In genomic region chr3:42964286-42964685, GRCh38 we compare ENCODE assay signal across 30 cellular contexts. TPM values are rescaled to one million over a fixed set of nuclear protein-coding genes. Genes with fewer than 3 reads are reported as not detected.
"Had no signal": no experiment of that assay in that cellular context is flagged by ENCODE, and none has a peak within 500 bp of the region (broad histone marks: within the 10 kb centered on the region; RNA-seq: fewer than 3 reads in every experiment).

No MANE protein-coding gene starts in this region.

- H3K27me3 Mint-ChIP-seq: stimulated activated naive CD8-positive, alpha-beta T cell treated with anti-CD3 and anti-CD28 coated beads, Interleukin-15, amount 100 ng/mL, for 72 hours had no signal

- ATAC-seq: left colon; left lung; lower lobe of right lung; psoas muscle; right lobe of liver; stimulated activated memory B cell treated with anti-CD40 and anti-IgM and Interleukin-4, amounts not matched to agents 10 μg/mL and 1 μg/mL and 100 μg/mL, for 72 hours; stimulated activated naive CD8-positive, alpha-beta T cell treated with anti-CD3 and anti-CD28 coated beads, Interleukin-15, amount 100 ng/mL, for 72 hours had no signal

- H3K4me3 ChIP-seq: left lung, lower lobe of right lung, psoas muscle, right lobe of liver, smooth muscle cell, transverse colon, upper lobe of left lung, vagina had no signal

- H3K27ac ChIP-seq: left lung, lower lobe of right lung, neutrophil, parathyroid adenoma, psoas muscle, right lobe of liver, transverse colon, upper lobe of left lung, vagina had no signal

- DNase-seq: hippocampal formation; immature natural killer cell; kidney; left colon; left lung; lower lobe of right lung; mammary epithelial cell; mesendoderm; naive B cell; occipital lobe; psoas muscle; right lobe of liver; stimulated activated CD4-positive, alpha-beta T cell treated with anti-CD3 and anti-CD28 coated beads, Interleukin-1b, Interleukin-23, amount 100 ng/mL, for 48 hours; stimulated activated CD4-positive, alpha-beta T cell treated with anti-CD3 and anti-CD28 coated beads, Interleukin-2, amount 100 ng/mL, for 48 hours; stimulated activated CD4-positive, alpha-beta T cell treated with anti-CD3 and anti-CD28 coated beads, Interleukin-4, amount 100 ng/mL, for 4 hours; stimulated activated CD8-positive, alpha-beta memory T cell treated with anti-CD3 and anti-CD28 coated beads, Interleukin-4, amount 100 ng/mL, for 48 hours; stimulated activated naive CD4-positive, alpha-beta T cell treated with Interleukin-2 at 50 U/mL for 16 hours; stimulated activated naive CD8-positive, alpha-beta T cell treated with anti-CD3 and anti-CD28 coated beads, Interleukin-15, amount 100 ng/mL, for 72 hours; substantia nigra; transverse colon; upper lobe of left lung had no signal

- H3K9me3 ChIP-seq: left lung, lower lobe of right lung, neutrophil, psoas muscle, right lobe of liver, transverse colon, upper lobe of left lung, vagina had no signal

- H3K4me3 Mint-ChIP-seq: immature natural killer cell; mesothelial cell of epicardium; naive B cell; nephron; neural crest cell; stimulated activated memory B cell treated with anti-CD40 and anti-IgM and Interleukin-4, amounts not matched to agents 10 μg/mL and 1 μg/mL and 100 μg/mL, for 72 hours; stimulated activated naive CD8-positive, alpha-beta T cell treated with anti-CD3 and anti-CD28 coated beads, Interleukin-15, amount 100 ng/mL, for 72 hours had no signal

- H3K36me3 ChIP-seq: left lung, lower lobe of right lung, neutrophil, right lobe of liver, transverse colon, upper lobe of left lung, vagina had no signal

- H3K4me1 ChIP-seq: left lung, parathyroid adenoma, psoas muscle, right lobe of liver, upper lobe of left lung, vagina had no signal

- H3K36me3 Mint-ChIP-seq: immature natural killer cell; mesothelial cell of epicardium; naive B cell; stimulated activated memory B cell treated with anti-CD40 and anti-IgM and Interleukin-4, amounts not matched to agents 10 μg/mL and 1 μg/mL and 100 μg/mL, for 72 hours had no signal

- H3K4me1 Mint-ChIP-seq: immature natural killer cell; mesothelial cell of epicardium; naive B cell; nephron; neural crest cell; stimulated activated memory B cell treated with anti-CD40 and anti-IgM and Interleukin-4, amounts not matched to agents 10 μg/mL and 1 μg/mL and 100 μg/mL, for 72 hours had no signal

- H3K9me3 Mint-ChIP-seq: immature natural killer cell; mesothelial cell of epicardium; naive B cell; nephron; neural crest cell; stimulated activated memory B cell treated with anti-CD40 and anti-IgM and Interleukin-4, amounts not matched to agents 10 μg/mL and 1 μg/mL and 100 μg/mL, for 72 hours; stimulated activated naive CD8-positive, alpha-beta T cell treated with anti-CD3 and anti-CD28 coated beads, Interleukin-15, amount 100 ng/mL, for 72 hours had no signal

- H3K27ac Mint-ChIP-seq: immature natural killer cell; mesothelial cell of epicardium; naive B cell; nephron; stimulated activated memory B cell treated with anti-CD40 and anti-IgM and Interleukin-4, amounts not matched to agents 10 μg/mL and 1 μg/mL and 100 μg/mL, for 72 hours; stimulated activated naive CD8-positive, alpha-beta T cell treated with anti-CD3 and anti-CD28 coated beads, Interleukin-15, amount 100 ng/mL, for 72 hours had no signal

- H3K27me3 ChIP-seq: left lung, right lobe of liver, transverse colon, upper lobe of left lung, vagina had no signal

RNA-seq across cellular contexts. Expression of gene GASK1A, which starts 14.8 kb away (rescaled TPM):
- total RNA-seq: osteocyte had no signal
- polyA plus RNA-seq: immature natural killer cell, smooth muscle cell had no signal

RNA-seq across cellular contexts. Expression of gene ZNF662, which starts 58.3 kb away (rescaled TPM):
- total RNA-seq: neural crest cell, osteocyte had no signal
- polyA plus RNA-seq: smooth muscle cell had no signal
